In the genomic region with DNA sequence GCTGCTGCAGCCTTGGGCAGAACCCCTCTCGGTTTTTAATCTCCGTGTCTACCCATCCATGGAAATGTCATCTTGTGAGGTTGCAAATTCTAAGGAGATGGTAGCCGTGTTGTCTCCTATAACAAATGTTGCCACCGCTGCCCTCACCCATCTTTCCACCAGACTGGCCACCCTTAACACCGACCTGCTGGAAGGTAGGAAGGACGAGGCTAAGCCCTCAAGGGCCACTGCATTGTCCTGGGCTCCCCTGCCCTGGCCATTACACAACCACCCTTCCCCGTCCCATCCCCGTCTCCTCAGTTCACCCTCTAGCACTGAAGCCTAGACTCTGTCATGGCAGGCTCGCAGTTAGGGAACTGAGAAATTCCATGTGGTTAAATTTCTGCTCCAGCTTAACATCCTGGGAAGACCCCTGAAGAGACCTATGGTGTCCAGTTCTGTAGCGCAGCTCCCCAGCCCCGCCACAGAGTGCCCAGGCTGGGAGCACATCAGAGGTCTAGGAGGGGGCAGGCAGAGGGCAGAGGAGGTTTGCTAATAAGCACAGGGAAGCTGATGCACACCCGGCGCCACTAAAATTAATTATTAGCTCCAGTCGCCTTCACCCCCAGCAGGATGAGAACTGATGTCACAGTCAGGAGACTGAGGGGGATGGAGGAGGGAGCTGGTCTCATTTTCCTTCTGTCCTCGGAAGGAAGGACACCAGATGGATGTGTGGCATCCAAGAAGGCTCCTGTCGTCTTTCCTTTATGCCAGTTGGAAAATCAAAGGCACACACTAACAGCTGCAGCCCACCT, we compare ENCODE assay signal across 16 cellular contexts. TPM values are rescaled to one million over a fixed set of nuclear protein-coding genes. Genes with fewer than 3 reads are reported as not detected.
DNase-seq lines count a peak whose midpoint lies in the region; ATAC-seq, FAIRE-seq and TF ChIP-seq lines count a peak whose summit lies in the region.
"Had no signal": no experiment of that assay in that cellular context is flagged by ENCODE, and none has a peak within 500 bp of the region (broad histone marks: within the 10 kb centered on the region; RNA-seq: fewer than 3 reads in every experiment).

No MANE protein-coding gene starts in this region.

- H3K27me3 ChIP-seq in kidney epithelial cell (ENCODE audit: control insufficient read depth, insufficient read depth, low read length) (no peaks in the 10 kb centered on the region), muscle layer of colon (ENCODE audit: control insufficient read depth in 1 of 2, insufficient read depth in 2 of 2, low read length in 2 of 2) (no peaks in the 10 kb centered on the region), left lung (no peaks in the 10 kb centered on the region)

- H3K27ac ChIP-seq in muscle layer of colon (ENCODE audit: low read depth, low read length) = peak overlapping the region; percentile 25
- no peak overlapping the region for H3K27ac ChIP-seq in left lung
- H3K27ac ChIP-seq: A549, GM23248, HL-60 had no signal

- H3K4me1 ChIP-seq in muscle layer of colon (ENCODE audit: insufficient read depth, low read length) (no peaks in the 10 kb centered on the region), left lung (no peaks in the 10 kb centered on the region)
- H3K4me1 ChIP-seq: A549, Caco-2 had no signal

- ATAC-seq in left lung (no peak), GM19467 (IDR thresholded peaks at IDR 0.05; ENCODE audit: unreplicated experiment) (no peak)
- ATAC-seq: A549; CD8-positive, alpha-beta T cell; HCT116 had no signal

- TF ChIP-seq CTCF in kidney epithelial cell (IDR thresholded peaks at IDR 0.05; ENCODE audit: insufficient read depth, low read length, poor library complexity, severe bottlenecking) (no peak), left lung (IDR thresholded peaks at IDR 0.05) (no peak)

- H3K9me3 ChIP-seq in muscle layer of colon (ENCODE audit: low read length) (no peaks in the 10 kb centered on the region), left lung (no peaks in the 10 kb centered on the region)
- H3K9me3 ChIP-seq: A549, Caco-2 had no signal

- intact Hi-C loops in left lung (cut with DNase I) = no loop called here

- DNase-seq in RCC 7860 (ENCODE audit: low spot score) (peak; percentile 78), kidney epithelial cell (ENCODE audit: low read depth) (peak; percentile 43), left lung (no peak), superior temporal gyrus (ENCODE audit: extremely low spot score) (no peak)
- no peak for DNase-seq in activated CD4-positive, alpha-beta T cell treated with anti-CD3 and anti-CD28 coated beads for 4 hours
- DNase-seq: Caco-2; CD8-positive, alpha-beta T cell; DMS 273 treated with DMSO at 0.1 percent for 48 hours; GM23248 had no signal

- H3K4me3 ChIP-seq in kidney epithelial cell (ENCODE audit: low read depth, low read length) (no peak overlapping the region), muscle layer of colon (ENCODE audit: low read depth in 1 of 2, low read length in 2 of 2) (no peak overlapping the region), left lung (no peak overlapping the region)
- H3K4me3 ChIP-seq: A549, GM23248 had no signal

- peak; percentile 62 for FAIRE-seq in RCC 7860 (lab: Jason Lieb, UNC)
- FAIRE-seq: A549, H54 had no signal

- no peak overlapping the region for H3K9ac ChIP-seq in muscle layer of colon (ENCODE audit: low read length)
- H3K9ac ChIP-seq: GM23248 had no signal

- H3K36me3 ChIP-seq in kidney epithelial cell (ENCODE audit: control insufficient read depth, insufficient read depth, low read length) (no peaks in the 10 kb centered on the region), muscle layer of colon (ENCODE audit: insufficient read depth, low read length) (no peaks in the 10 kb centered on the region), left lung (no peaks in the 10 kb centered on the region)

RNA-seq across cellular contexts. Expression of a gene that starts 38.3 kb away (rescaled TPM):
- total RNA-seq in kidney epithelial cell = 0.04 TPM in 1 of 2 replicates, not detected in the other
- total RNA-seq in left lung = under 1 TPM; 0.15 to 0.31 TPM
- total RNA-seq: CD8-positive, alpha-beta T cell; Daoy had no signal

Comparison
In these comparisons a context has a peak if more than half of its experiments do, and no peak if none do; other contexts are left out.
1. DNase-seq: peak in RCC 7860 (single experiment) and kidney epithelial cell (single experiment); none in left lung (0 of 2), activated CD4-positive, alpha-beta T cell treated with anti-CD3 and anti-CD28 coated beads for 4 hours (0 of 2) and superior temporal gyrus (single experiment).